Comparison of ENCODE assay signal across 1 cellular context in the genomic region with DNA sequence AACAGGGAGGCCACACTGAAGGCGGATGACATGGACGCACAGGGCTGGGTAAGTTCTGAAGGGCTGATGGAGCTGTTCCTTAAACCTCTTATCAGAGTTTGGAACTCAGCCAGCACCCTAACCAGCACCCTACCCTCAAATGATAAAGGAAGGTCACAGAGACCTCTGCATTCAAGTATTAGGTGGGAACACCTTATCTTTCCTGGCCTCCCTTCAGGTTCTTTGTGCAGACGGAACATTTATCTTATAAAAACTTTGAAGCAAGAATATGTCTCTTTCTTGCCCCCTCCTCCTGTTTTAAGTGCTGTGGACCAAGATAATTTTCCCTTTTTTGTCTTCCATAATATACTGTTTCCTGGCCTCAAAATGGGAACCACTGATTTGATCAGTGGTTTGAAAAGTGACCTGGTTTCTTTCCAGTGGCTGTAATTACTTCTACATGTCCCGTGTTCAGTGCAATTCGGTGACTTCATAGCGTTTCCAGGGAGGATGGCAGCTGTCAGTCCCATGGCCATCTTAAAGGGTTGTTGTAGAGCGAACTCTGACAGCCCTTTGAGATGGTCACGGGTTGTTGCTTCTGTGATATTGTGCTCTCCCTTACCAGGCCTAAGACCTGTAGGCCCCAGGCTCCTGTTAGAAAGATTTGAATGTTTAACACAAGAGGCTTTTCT.
TF ChIP-seq lines count a peak whose summit lies in the region.

No MANE protein-coding gene starts in this region.

TF ChIP-seq in K562, 482 proteins besides CTCF, POLR2A, EP300 and RAD21 (continued from another document and continues in another):
- TF ChIP-seq, protein P1, sequence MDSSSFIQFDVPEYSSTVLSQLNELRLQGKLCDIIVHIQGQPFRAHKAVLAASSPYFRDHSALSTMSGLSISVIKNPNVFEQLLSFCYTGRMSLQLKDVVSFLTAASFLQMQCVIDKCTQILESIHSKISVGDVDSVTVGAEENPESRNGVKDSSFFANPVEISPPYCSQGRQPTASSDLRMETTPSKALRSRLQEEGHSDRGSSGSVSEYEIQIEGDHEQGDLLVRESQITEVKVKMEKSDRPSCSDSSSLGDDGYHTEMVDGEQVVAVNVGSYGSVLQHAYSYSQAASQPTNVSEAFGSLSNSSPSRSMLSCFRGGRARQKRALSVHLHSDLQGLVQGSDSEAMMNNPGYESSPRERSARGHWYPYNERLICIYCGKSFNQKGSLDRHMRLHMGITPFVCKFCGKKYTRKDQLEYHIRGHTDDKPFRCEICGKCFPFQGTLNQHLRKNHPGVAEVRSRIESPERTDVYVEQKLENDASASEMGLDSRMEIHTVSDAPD (CRISPR knock-in tag; IDR thresholded peaks at IDR 0.05), result no peak
- no peak for TF ChIP-seq ZNF696 (CRISPR knock-in tag; conservative IDR thresholded peaks at IDR 0.05)
- no peak for TF ChIP-seq PHF20 (IDR thresholded peaks at IDR 0.05; ENCODE audit: partially characterized antibody)
- no peak for TF ChIP-seq MCM5 (IDR thresholded peaks at IDR 0.05; ENCODE audit: low read depth)
- TF ChIP-seq ZNF212 (CRISPR knock-in tag; IDR thresholded peaks at IDR 0.05), result no peak; the same call in 1 of the 2 replicates
- TF ChIP-seq SMAD3 (CRISPR knock-in tag; conservative IDR thresholded peaks at IDR 0.05), result no peak
- TF ChIP-seq, protein P2, sequence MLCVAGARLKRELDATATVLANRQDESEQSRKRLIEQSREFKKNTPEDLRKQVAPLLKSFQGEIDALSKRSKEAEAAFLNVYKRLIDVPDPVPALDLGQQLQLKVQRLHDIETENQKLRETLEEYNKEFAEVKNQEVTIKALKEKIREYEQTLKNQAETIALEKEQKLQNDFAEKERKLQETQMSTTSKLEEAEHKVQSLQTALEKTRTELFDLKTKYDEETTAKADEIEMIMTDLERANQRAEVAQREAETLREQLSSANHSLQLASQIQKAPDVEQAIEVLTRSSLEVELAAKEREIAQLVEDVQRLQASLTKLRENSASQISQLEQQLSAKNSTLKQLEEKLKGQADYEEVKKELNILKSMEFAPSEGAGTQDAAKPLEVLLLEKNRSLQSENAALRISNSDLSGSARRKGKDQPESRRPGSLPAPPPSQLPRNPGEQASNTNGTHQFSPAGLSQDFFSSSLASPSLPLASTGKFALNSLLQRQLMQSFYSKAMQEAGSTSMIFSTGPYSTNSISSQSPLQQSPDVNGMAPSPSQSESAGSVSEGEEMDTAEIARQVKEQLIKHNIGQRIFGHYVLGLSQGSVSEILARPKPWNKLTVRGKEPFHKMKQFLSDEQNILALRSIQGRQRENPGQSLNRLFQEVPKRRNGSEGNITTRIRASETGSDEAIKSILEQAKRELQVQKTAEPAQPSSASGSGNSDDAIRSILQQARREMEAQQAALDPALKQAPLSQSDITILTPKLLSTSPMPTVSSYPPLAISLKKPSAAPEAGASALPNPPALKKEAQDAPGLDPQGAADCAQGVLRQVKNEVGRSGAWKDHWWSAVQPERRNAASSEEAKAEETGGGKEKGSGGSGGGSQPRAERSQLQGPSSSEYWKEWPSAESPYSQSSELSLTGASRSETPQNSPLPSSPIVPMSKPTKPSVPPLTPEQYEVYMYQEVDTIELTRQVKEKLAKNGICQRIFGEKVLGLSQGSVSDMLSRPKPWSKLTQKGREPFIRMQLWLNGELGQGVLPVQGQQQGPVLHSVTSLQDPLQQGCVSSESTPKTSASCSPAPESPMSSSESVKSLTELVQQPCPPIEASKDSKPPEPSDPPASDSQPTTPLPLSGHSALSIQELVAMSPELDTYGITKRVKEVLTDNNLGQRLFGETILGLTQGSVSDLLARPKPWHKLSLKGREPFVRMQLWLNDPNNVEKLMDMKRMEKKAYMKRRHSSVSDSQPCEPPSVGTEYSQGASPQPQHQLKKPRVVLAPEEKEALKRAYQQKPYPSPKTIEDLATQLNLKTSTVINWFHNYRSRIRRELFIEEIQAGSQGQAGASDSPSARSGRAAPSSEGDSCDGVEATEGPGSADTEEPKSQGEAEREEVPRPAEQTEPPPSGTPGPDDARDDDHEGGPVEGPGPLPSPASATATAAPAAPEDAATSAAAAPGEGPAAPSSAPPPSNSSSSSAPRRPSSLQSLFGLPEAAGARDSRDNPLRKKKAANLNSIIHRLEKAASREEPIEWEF (CRISPR knock-in tag; IDR thresholded peaks at IDR 0.05), result no peak
- TF ChIP-seq KAT7 (CRISPR knock-in tag; IDR thresholded peaks at IDR 0.05; ENCODE audit: borderline replicate concordance), result no peak
- TF ChIP-seq YBX1 (IDR thresholded peaks at IDR 0.05), result no peak
- no peak for TF ChIP-seq ZNF830 (CRISPR knock-in tag; IDR thresholded peaks at IDR 0.05)
- no peak for TF ChIP-seq ZNF668 (CRISPR knock-in tag; IDR thresholded peaks at IDR 0.05)
- TF ChIP-seq, protein P3, sequence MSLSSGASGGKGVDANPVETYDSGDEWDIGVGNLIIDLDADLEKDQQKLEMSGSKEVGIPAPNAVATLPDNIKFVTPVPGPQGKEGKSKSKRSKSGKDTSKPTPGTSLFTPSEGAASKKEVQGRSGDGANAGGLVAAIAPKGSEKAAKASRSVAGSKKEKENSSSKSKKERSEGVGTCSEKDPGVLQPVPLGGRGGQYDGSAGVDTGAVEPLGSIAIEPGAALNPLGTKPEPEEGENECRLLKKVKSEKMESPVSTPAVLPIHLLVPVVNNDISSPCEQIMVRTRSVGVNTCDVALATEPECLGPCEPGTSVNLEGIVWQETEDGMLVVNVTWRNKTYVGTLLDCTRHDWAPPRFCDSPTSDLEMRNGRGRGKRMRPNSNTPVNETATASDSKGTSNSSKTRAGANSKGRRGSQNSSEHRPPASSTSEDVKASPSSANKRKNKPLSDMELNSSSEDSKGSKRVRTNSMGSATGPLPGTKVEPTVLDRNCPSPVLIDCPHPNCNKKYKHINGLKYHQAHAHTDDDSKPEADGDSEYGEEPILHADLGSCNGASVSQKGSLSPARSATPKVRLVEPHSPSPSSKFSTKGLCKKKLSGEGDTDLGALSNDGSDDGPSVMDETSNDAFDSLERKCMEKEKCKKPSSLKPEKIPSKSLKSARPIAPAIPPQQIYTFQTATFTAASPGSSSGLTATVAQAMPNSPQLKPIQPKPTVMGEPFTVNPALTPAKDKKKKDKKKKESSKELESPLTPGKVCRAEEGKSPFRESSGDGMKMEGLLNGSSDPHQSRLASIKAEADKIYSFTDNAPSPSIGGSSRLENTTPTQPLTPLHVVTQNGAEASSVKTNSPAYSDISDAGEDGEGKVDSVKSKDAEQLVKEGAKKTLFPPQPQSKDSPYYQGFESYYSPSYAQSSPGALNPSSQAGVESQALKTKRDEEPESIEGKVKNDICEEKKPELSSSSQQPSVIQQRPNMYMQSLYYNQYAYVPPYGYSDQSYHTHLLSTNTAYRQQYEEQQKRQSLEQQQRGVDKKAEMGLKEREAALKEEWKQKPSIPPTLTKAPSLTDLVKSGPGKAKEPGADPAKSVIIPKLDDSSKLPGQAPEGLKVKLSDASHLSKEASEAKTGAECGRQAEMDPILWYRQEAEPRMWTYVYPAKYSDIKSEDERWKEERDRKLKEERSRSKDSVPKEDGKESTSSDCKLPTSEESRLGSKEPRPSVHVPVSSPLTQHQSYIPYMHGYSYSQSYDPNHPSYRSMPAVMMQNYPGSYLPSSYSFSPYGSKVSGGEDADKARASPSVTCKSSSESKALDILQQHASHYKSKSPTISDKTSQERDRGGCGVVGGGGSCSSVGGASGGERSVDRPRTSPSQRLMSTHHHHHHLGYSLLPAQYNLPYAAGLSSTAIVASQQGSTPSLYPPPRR (CRISPR knock-in tag; IDR thresholded peaks at IDR 0.05; ENCODE audit: borderline replicate concordance), result no peak
- TF ChIP-seq NFE2L1 (tag; IDR thresholded peaks at IDR 0.05; ENCODE audit: borderline replicate concordance, low read depth), result no peak
- peak; percentile 90 to 91; a peak in 3 of 4 replicates for TF ChIP-seq TBL1XR1 (IDR thresholded peaks at IDR 0.05; ENCODE audit: low read length in 2 of 2)
- TF ChIP-seq CBFB (CRISPR knock-in tag; IDR thresholded peaks at IDR 0.05), result no peak
- TF ChIP-seq, protein P4, sequence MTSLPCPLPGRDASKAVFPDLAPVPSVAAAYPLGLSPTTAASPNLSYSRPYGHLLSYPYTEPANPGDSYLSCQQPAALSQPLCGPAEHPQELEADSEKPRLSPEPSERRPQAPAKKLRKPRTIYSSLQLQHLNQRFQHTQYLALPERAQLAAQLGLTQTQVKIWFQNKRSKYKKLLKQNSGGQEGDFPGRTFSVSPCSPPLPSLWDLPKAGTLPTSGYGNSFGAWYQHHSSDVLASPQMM (CRISPR knock-in tag; IDR thresholded peaks at IDR 0.05), result no peak
- TF ChIP-seq, protein P5, sequence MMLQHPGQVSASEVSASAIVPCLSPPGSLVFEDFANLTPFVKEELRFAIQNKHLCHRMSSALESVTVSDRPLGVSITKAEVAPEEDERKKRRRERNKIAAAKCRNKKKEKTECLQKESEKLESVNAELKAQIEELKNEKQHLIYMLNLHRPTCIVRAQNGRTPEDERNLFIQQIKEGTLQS (IDR thresholded peaks at IDR 0.05), result peak; percentile 54; the same call in 1 of the 2 replicates
- TF ChIP-seq, protein P5 (CRISPR knock-in tag; conservative IDR thresholded peaks at IDR 0.05), result no peak
- no peak for TF ChIP-seq ZNF76 (CRISPR knock-in tag; IDR thresholded peaks at IDR 0.05; ENCODE audit: borderline replicate concordance)
- TF ChIP-seq BCOR (IDR thresholded peaks at IDR 0.05), result peak; percentile 79
- peak; percentile 70; the same call in 1 of the 2 replicates for TF ChIP-seq GATAD2A (IDR thresholded peaks at IDR 0.05)
- TF ChIP-seq, protein P6, sequence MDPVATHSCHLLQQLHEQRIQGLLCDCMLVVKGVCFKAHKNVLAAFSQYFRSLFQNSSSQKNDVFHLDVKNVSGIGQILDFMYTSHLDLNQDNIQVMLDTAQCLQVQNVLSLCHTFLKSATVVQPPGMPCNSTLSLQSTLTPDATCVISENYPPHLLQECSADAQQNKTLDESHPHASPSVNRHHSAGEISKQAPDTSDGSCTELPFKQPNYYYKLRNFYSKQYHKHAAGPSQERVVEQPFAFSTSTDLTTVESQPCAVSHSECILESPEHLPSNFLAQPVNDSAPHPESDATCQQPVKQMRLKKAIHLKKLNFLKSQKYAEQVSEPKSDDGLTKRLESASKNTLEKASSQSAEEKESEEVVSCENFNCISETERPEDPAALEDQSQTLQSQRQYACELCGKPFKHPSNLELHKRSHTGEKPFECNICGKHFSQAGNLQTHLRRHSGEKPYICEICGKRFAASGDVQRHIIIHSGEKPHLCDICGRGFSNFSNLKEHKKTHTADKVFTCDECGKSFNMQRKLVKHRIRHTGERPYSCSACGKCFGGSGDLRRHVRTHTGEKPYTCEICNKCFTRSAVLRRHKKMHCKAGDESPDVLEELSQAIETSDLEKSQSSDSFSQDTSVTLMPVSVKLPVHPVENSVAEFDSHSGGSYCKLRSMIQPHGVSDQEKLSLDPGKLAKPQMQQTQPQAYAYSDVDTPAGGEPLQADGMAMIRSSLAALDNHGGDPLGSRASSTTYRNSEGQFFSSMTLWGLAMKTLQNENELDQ (CRISPR knock-in tag; IDR thresholded peaks at IDR 0.05; ENCODE audit: borderline replicate concordance), result no peak
- TF ChIP-seq PHF21A (IDR thresholded peaks at IDR 0.05; ENCODE audit: borderline replicate concordance, low read depth), result no peak
- TF ChIP-seq TARDBP (IDR thresholded peaks at IDR 0.05), result no peak
- no peak for TF ChIP-seq ILK (tag; IDR thresholded peaks at IDR 0.05; ENCODE audit: borderline replicate concordance, low read depth)
- no peak for TF ChIP-seq FOXJ3 (CRISPR knock-in tag; IDR thresholded peaks at IDR 0.05)
- TF ChIP-seq BHLHE40 (IDR thresholded peaks at IDR 0.05; ENCODE audit: low read length), result peak; percentile 24; the same call in 1 of the 2 replicates
- peak; percentile 89 for TF ChIP-seq CC2D1A (IDR thresholded peaks at IDR 0.05)
- TF ChIP-seq ZNF175 (CRISPR knock-in tag; IDR thresholded peaks at IDR 0.05; ENCODE audit: low read depth), result peak; percentile 64; the same call in 1 of the 2 replicates
- peak; percentile 91 for TF ChIP-seq SMARCC2 (IDR thresholded peaks at IDR 0.05; ENCODE audit: low read depth)
- TF ChIP-seq ZNF311 (CRISPR knock-in tag; IDR thresholded peaks at IDR 0.05), result no peak
- TF ChIP-seq, protein P7, sequence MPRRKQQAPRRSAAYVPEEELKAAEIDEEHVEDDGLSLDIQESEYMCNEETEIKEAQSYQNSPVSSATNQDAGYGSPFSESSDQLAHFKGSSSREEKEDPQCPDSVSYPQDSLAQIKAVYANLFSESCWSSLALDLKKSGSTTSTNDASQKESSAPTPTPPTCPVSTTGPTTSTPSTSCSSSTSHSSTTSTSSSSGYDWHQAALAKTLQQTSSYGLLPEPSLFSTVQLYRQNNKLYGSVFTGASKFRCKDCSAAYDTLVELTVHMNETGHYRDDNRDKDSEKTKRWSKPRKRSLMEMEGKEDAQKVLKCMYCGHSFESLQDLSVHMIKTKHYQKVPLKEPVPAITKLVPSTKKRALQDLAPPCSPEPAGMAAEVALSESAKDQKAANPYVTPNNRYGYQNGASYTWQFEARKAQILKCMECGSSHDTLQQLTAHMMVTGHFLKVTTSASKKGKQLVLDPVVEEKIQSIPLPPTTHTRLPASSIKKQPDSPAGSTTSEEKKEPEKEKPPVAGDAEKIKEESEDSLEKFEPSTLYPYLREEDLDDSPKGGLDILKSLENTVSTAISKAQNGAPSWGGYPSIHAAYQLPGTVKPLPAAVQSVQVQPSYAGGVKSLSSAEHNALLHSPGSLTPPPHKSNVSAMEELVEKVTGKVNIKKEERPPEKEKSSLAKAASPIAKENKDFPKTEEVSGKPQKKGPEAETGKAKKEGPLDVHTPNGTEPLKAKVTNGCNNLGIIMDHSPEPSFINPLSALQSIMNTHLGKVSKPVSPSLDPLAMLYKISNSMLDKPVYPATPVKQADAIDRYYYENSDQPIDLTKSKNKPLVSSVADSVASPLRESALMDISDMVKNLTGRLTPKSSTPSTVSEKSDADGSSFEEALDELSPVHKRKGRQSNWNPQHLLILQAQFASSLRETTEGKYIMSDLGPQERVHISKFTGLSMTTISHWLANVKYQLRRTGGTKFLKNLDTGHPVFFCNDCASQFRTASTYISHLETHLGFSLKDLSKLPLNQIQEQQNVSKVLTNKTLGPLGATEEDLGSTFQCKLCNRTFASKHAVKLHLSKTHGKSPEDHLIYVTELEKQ (CRISPR knock-in tag; IDR thresholded peaks at IDR 0.05), result 0 out of 2 replicates have a peak, but pooled peaks have one; percentile 36
- no peak for TF ChIP-seq TBP (optimal IDR thresholded peaks at IDR 0.05; ENCODE audit: low read depth, low read length)
- TF ChIP-seq ZKSCAN1 (IDR thresholded peaks at IDR 0.05; ENCODE audit: low read depth, low read length), result no peak
- TF ChIP-seq DDX20 (tag; IDR thresholded peaks at IDR 0.05; ENCODE audit: low read depth), result no peak
- 0 out of 2 replicates have a peak, but pooled peaks have one; percentile 7 for TF ChIP-seq PYGO2 (tag; IDR thresholded peaks at IDR 0.05)
- no peak for TF ChIP-seq KDM2B (CRISPR knock-in tag; IDR thresholded peaks at IDR 0.05)
- no peak for TF ChIP-seq ZNF41 (CRISPR knock-in tag; conservative IDR thresholded peaks at IDR 0.05)
- no peak for TF ChIP-seq POLR2G (IDR thresholded peaks at IDR 0.05; ENCODE audit: low read depth, low read length)
- TF ChIP-seq FOS (IDR thresholded peaks at IDR 0.05; ENCODE audit: extremely low read depth, insufficient read length), result no peak
- TF ChIP-seq BRF1 (IDR thresholded peaks at IDR 0.05; ENCODE audit: borderline replicate concordance, extremely low read depth, insufficient read length), result no peak
- TF ChIP-seq ZNF165 (CRISPR knock-in tag; IDR thresholded peaks at IDR 0.05; ENCODE audit: borderline replicate concordance), result 0 out of 2 replicates have a peak, but pooled peaks have one; percentile 27
- TF ChIP-seq MTA3 (IDR thresholded peaks at IDR 0.05; ENCODE audit: borderline replicate concordance), result peak; percentile 94
- no peak for TF ChIP-seq XRCC3 (IDR thresholded peaks at IDR 0.05)
- no peak for TF ChIP-seq CHD2 (IDR thresholded peaks at IDR 0.05; ENCODE audit: low read depth, low read length)
- TF ChIP-seq TEAD2 (tag; IDR thresholded peaks at IDR 0.05), result no peak
- no peak for TF ChIP-seq ZC3H11A (IDR thresholded peaks at IDR 0.05; ENCODE audit: low read depth, low read length)
